In the genomic region with DNA sequence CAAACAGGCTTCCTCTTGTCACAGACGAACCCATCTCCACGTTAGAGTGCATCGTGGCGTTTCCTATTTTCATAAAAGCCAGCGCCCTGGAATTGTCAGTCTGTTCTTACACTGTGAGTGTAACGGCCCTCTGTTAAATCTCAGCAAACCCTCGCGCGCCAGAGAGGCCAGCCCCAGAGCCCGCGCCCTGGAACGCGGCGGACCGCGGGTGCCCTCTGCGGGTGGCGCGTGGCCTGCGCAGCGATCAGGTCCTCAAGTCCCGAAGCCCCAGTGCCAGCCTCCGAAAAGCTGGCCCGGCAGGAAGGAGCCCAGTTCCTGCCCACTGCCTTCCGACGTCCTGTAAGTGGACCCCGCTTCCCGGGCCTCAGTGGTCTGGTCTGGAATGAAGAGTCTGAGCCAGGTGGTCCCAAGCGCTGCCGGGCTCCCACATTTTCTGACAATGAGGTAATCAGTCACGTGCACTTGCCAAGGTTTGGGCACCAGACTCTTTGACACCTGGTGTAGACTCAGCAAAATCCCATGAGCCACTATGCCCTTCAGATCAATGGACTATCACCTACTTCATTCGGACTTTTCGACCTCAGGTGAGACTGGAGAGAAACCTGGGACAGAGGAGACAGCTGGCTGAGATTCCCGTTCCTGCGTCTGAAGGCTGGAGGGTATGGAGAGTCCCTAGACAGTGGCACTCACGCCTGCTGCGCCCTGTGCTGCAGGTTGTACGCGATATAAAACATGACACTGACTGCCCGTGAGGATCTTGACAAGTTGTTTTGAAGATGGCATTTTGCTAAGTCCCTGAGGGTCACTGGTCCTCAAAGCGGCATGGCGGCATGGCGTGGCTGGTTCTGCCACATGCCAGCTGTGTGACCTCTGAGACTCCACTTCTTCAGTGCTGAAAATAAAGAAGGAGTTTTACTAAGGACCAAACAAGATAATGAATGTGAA, we compare ENCODE assay signal across 8 cellular contexts.
DNase-seq lines count a peak whose midpoint lies in the region; ATAC-seq and TF ChIP-seq lines count a peak whose summit lies in the region.

No MANE protein-coding gene starts in this region.

- intact Hi-C loops in PC-3 (cut with micrococcal nuclease) = loop anchor here (1.0 to 5.0 kb wide), 9 partner anchors 68 to 482 kb away; no protein-coding TSS in a partner anchor
- intact Hi-C loops in natural killer cell (cut with micrococcal nuclease) = loop anchor here (1.0 to 5.0 kb wide), 2 partner anchors 481 to 498 kb away; a partner anchor contains a TSS

- H3K27me3 ChIP-seq in PC-3 (ENCODE audit: low read length) = no peaks in the 10 kb centered on the region

- no peaks in the 10 kb centered on the region for H3K9me2 ChIP-seq in PC-3 (replicated peaks; ENCODE audit: low read length)

- peaks cover 9% of the 10 kb centered on the region; the same call in 1 of the 2 replicates for H3K4me1 ChIP-seq in PC-3 (ENCODE audit: insufficient read depth, low read length)

- peaks cover 12% of the 10 kb centered on the region for H3K4me1 Mint-ChIP-seq in activated T-cell treated with anti-CD3 and anti-CD28 coated beads, Interleukin-2, amount 50 U/mL, for 72 hours (ENCODE audit: low read depth)
- H3K4me1 Mint-ChIP-seq in natural killer cell = peaks cover 11 to 12% of the 10 kb centered on the region in 2 donors

- H3K9me3 ChIP-seq in PC-3 (ENCODE audit: low read length) = no peaks in the 10 kb centered on the region

- H3K4me3 Mint-ChIP-seq in activated T-cell treated with anti-CD3 and anti-CD28 coated beads, Interleukin-2, amount 50 U/mL, for 72 hours = peak overlapping the region; percentile 93 to 95
- peak overlapping the region; percentile 84 for H3K4me3 Mint-ChIP-seq in natural killer cell

- H3K27ac Mint-ChIP-seq in activated T-cell treated with anti-CD3 and anti-CD28 coated beads, Interleukin-2, amount 50 U/mL, for 72 hours = peak overlapping the region; percentile 40
- H3K27ac Mint-ChIP-seq in natural killer cell = peak overlapping the region in 1 of 2 donors; percentile 76

- H2AFZ ChIP-seq in PC-3 (ENCODE audit: low read length) = peak overlapping the region; percentile 98

- peak overlapping the region; percentile 94 for H3K4me2 ChIP-seq in PC-3 (ENCODE audit: low read length)

- no peaks in the 10 kb centered on the region for H3F3A ChIP-seq in PC-3 (ENCODE audit: low read length, unreplicated experiment)

- peaks cover 65% of the 10 kb centered on the region for H3K27me3 Mint-ChIP-seq in activated T-cell treated with anti-CD3 and anti-CD28 coated beads, Interleukin-2, amount 50 U/mL, for 72 hours (ENCODE audit: low read depth)
- peaks cover 23 to 63% of the 10 kb centered on the region in 2 donors for H3K27me3 Mint-ChIP-seq in natural killer cell (ENCODE audit: low read depth in 2 of 2)

- peak overlapping the region; percentile 72 for H3K4me3 ChIP-seq in PC-3 (ENCODE audit: low read length)
- H3K4me3 ChIP-seq in fibroblast of mammary gland (ENCODE audit: control insufficient read depth, low read depth, low read length) = peak overlapping the region; percentile 60

- TF ChIP-seq CTCF in PC-3 (conservative IDR thresholded peaks at IDR 0.05; ENCODE audit: low read depth, low read length) = peak; percentile 90
- TF ChIP-seq CTCF in fibroblast of mammary gland (conservative IDR thresholded peaks at IDR 0.05; ENCODE audit: control insufficient read depth, insufficient read depth, low read depth, low read length) = peak; percentile 53
- peak; percentile 12 for TF ChIP-seq CTCF in natural killer cell (IDR thresholded peaks at IDR 0.05)

- ATAC-seq in GM19455 (IDR thresholded peaks at IDR 0.05; ENCODE audit: unreplicated experiment) (peak; percentile 92), HG03571 (IDR thresholded peaks at IDR 0.05; ENCODE audit: unreplicated experiment) (peak; percentile 88), PC-3 (peak; percentile 84), natural killer cell (peak; percentile 87 to 96 (median 90))
- peak; percentile 91 to 92 for ATAC-seq in activated T-cell treated with anti-CD3 and anti-CD28 coated beads, Interleukin-2, amount 50 U/mL, for 72 hours (replicated peaks in 1 of 2)

- H3K36me3 Mint-ChIP-seq in activated T-cell treated with anti-CD3 and anti-CD28 coated beads, Interleukin-2, amount 50 U/mL, for 72 hours (ENCODE audit: insufficient read depth in 2 of 2) = no peaks in the 10 kb centered on the region
- no peaks in the 10 kb centered on the region for H3K36me3 Mint-ChIP-seq in natural killer cell

- H3K9ac ChIP-seq in PC-3 (ENCODE audit: low read length) = peak overlapping the region; percentile 83

- H3K36me3 ChIP-seq in PC-3 (ENCODE audit: low read depth, low read length) = no peaks in the 10 kb centered on the region

- POLR2A ChIA-PET in PC-3 (lab: Charles Lee; ENCODE audit: unreplicated experiment) = interaction anchor here (0.6 to 0.7 kb wide), 3 partner anchors 105 to 484 kb away, joined by 3 read pairs; no protein-coding TSS in a partner anchor

- no peaks in the 10 kb centered on the region for H3K9me3 Mint-ChIP-seq in activated T-cell treated with anti-CD3 and anti-CD28 coated beads, Interleukin-2, amount 50 U/mL, for 72 hours
- no peaks in the 10 kb centered on the region for H3K9me3 Mint-ChIP-seq in natural killer cell

- no TSS peak for BruUV-seq in PC-3 (replicated peaks; lab: Mats Ljungman, UMichigan)

- no peaks in the 10 kb centered on the region for H4K20me1 ChIP-seq in PC-3 (ENCODE audit: low read length)

- H3K27ac ChIP-seq in PC-3 (ENCODE audit: low read length) = peak overlapping the region; percentile 47

- H3K79me2 ChIP-seq in PC-3 (ENCODE audit: low read length) = no peaks in the 10 kb centered on the region

- CTCF ChIA-PET in PC-3 (lab: Charles Lee) = interaction anchor here (0.5 to 2.4 kb wide), 18 partner anchors 10 to 513 kb away, joined by 3 to 24 read pairs (median 4); a partner anchor contains a TSS

- DNase-seq in COR-L47 (lab: John Stamatoyannopoulos, UW) = peak; percentile 58
- DNase-seq in PC-3 = peak; percentile 85
- DNase-seq in activated T-cell treated with anti-CD3 and anti-CD28 coated beads, Interleukin-2, amount 50 U/mL, for 72 hours = peak; percentile 74 to 84
- DNase-seq in fibroblast of mammary gland (ENCODE audit: low read depth) = peak; percentile 71
- DNase-seq in natural killer cell = peak; percentile 52
- DNase-seq in stimulated activated naive CD4-positive, alpha-beta T cell treated with Interleukin-2 at 50 U/mL for 16 hours (lab: John Stamatoyannopoulos, UW) = peak; percentile 58

Comparison
In these comparisons a context has a peak if more than half of its experiments do, and no peak if none do; other contexts are left out.
1. Peak in every context shown above with its lines: DNase-seq, ATAC-seq, H3K4me3 ChIP-seq and H3K27ac ChIP-seq.
2. CTCF ChIP-seq: peak in every context shown above with its lines; median percentile 90 in PC-3; 53 in fibroblast of mammary gland; 12 in natural killer cell.